ENCODE assay signal across 12 cellular contexts in the genomic region with DNA sequence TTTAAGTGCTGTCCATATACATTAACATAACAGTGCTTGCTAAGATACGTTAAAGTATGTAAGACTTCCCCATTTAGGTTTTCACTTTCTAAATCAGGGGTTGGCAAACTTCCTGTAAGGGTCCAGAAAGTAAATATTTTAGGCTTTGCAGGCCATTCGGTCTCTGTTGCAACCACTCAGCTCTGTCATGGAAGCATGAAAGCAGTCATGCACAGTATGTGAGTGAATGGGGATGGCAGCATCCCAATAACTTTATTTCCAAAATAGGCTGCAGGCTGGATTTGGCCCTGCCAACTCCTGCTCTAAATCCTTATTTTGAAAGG. TPM values are rescaled to one million over a fixed set of nuclear protein-coding genes. Genes with fewer than 3 reads are reported as not detected.
DNase-seq lines count a peak whose midpoint lies in the region; ATAC-seq and TF ChIP-seq lines count a peak whose summit lies in the region.
"Had no signal": no experiment of that assay in that cellular context is flagged by ENCODE, and none has a peak within 500 bp of the region (broad histone marks: within the 10 kb centered on the region; RNA-seq: fewer than 3 reads in every experiment).

No MANE protein-coding gene starts in this region.

- DNase-seq in NOMO-1 (lab: John Stamatoyannopoulos, UW; ENCODE audit: unreplicated experiment in 2 of 2): peak; percentile 84 to 96
- DNase-seq in mesothelial cell of epicardium (ENCODE audit: low spot score in 2 of 2, unreplicated experiment in 2 of 2): no peak
- DNase-seq in chondrocyte (ENCODE audit: low spot score): no peak
- DNase-seq in NCI-H1694 treated with DMSO at 0.1 percent for 48 hours (lab: John Stamatoyannopoulos, UW): no peak
- DNase-seq: activated T-cell treated with anti-CD3 and anti-CD28 coated beads, Interleukin-2, amount 50 U/mL, for 48 hours; esophagus squamous epithelium; GOT3; occipital lobe had no signal

- H3K27me3 Mint-ChIP-seq in stimulated activated memory B cell treated with anti-CD40 and anti-IgM and Interleukin-4, amounts not matched to agents 10 μg/mL and 1 μg/mL and 100 μg/mL, for 72 hours: no peaks in the 10 kb centered on the region
- H3K27me3 Mint-ChIP-seq in mesothelial cell of epicardium (ENCODE audit: low read depth): no peaks in the 10 kb centered on the region
- no peaks in the 10 kb centered on the region for H3K27me3 Mint-ChIP-seq in chondrocyte (ENCODE audit: low read depth)

- TF ChIP-seq CTCF in mesothelial cell of epicardium (IDR thresholded peaks at IDR 0.05; ENCODE audit: unreplicated experiment) (no peak), chondrocyte (IDR thresholded peaks at IDR 0.05) (no peak)

- no peaks in the 10 kb centered on the region for H3K36me3 Mint-ChIP-seq in stimulated activated memory B cell treated with anti-CD40 and anti-IgM and Interleukin-4, amounts not matched to agents 10 μg/mL and 1 μg/mL and 100 μg/mL, for 72 hours
- peaks cover 6% of the 10 kb centered on the region for H3K36me3 Mint-ChIP-seq in mesothelial cell of epicardium
- peaks cover 23% of the 10 kb centered on the region for H3K36me3 Mint-ChIP-seq in chondrocyte (ENCODE audit: low read depth)

- peak overlapping the region; percentile 21 for H3K4me3 Mint-ChIP-seq in stimulated activated memory B cell treated with anti-CD40 and anti-IgM and Interleukin-4, amounts not matched to agents 10 μg/mL and 1 μg/mL and 100 μg/mL, for 72 hours
- H3K4me3 Mint-ChIP-seq in mesothelial cell of epicardium (no peak overlapping the region), chondrocyte (ENCODE audit: unreplicated experiment) (no peak overlapping the region)
- H3K4me3 Mint-ChIP-seq: stimulated activated naive CD8-positive, alpha-beta T cell treated with anti-CD3 and anti-CD28 coated beads, Interleukin-15, Interleukin-2, amounts not matched to agents 100 ng/mL and 50 ng/mL, for 24 hours had no signal

- peaks cover 8% of the 10 kb centered on the region for H3K9me3 Mint-ChIP-seq in stimulated activated memory B cell treated with anti-CD40 and anti-IgM and Interleukin-4, amounts not matched to agents 10 μg/mL and 1 μg/mL and 100 μg/mL, for 72 hours
- peaks cover 10% of the 10 kb centered on the region for H3K9me3 Mint-ChIP-seq in mesothelial cell of epicardium
- H3K9me3 Mint-ChIP-seq in chondrocyte (ENCODE audit: low read depth): peaks cover 8% of the 10 kb centered on the region
- H3K9me3 Mint-ChIP-seq: stimulated activated naive CD8-positive, alpha-beta T cell treated with anti-CD3 and anti-CD28 coated beads, Interleukin-15, Interleukin-2, amounts not matched to agents 100 ng/mL and 50 ng/mL, for 24 hours had no signal

- peaks cover 35% of the 10 kb centered on the region for H3K4me1 Mint-ChIP-seq in stimulated activated memory B cell treated with anti-CD40 and anti-IgM and Interleukin-4, amounts not matched to agents 10 μg/mL and 1 μg/mL and 100 μg/mL, for 72 hours
- H3K4me1 Mint-ChIP-seq in mesothelial cell of epicardium (peaks cover 2% of the 10 kb centered on the region), chondrocyte (ENCODE audit: low read depth) (no peaks in the 10 kb centered on the region)

- ATAC-seq in GM19035 (IDR thresholded peaks at IDR 0.05; ENCODE audit: unreplicated experiment) (peak; percentile 94), HG02938 (IDR thresholded peaks at IDR 0.05; ENCODE audit: unreplicated experiment) (peak; percentile 86)
- peak; percentile 69 for ATAC-seq in stimulated activated memory B cell treated with anti-CD40 and anti-IgM and Interleukin-4, amounts not matched to agents 10 μg/mL and 1 μg/mL and 100 μg/mL, for 72 hours

- peak overlapping the region; percentile 81 for H3K27ac Mint-ChIP-seq in stimulated activated memory B cell treated with anti-CD40 and anti-IgM and Interleukin-4, amounts not matched to agents 10 μg/mL and 1 μg/mL and 100 μg/mL, for 72 hours
- H3K27ac Mint-ChIP-seq in mesothelial cell of epicardium (no peak overlapping the region), chondrocyte (ENCODE audit: unreplicated experiment) (no peak overlapping the region)
- H3K27ac Mint-ChIP-seq: stimulated activated naive CD8-positive, alpha-beta T cell treated with anti-CD3 and anti-CD28 coated beads, Interleukin-15, Interleukin-2, amounts not matched to agents 100 ng/mL and 50 ng/mL, for 24 hours had no signal

RNA-seq across cellular contexts. Expression of a gene that starts 29.1 kb away (rescaled TPM):
- total RNA-seq in mesothelial cell of epicardium (0.53 to 1.0 TPM (median 0.80 TPM) in 3 replicates), chondrocyte (0.15 to 1.3 TPM in 2 of 3 replicates, not detected in the other)

Comparison
In these comparisons a context has a peak if more than half of its experiments do, and no peak if none do; other contexts are left out.
1. DNase-seq: peak in NOMO-1 (2 of 2); none in mesothelial cell of epicardium (0 of 2), chondrocyte (single experiment) and NCI-H1694 treated with DMSO at 0.1 percent for 48 hours (single experiment).
2. Peak in every context shown above with its lines, with median percentiles within 50 percentile points of each other: ATAC-seq.